In the genomic region with DNA sequence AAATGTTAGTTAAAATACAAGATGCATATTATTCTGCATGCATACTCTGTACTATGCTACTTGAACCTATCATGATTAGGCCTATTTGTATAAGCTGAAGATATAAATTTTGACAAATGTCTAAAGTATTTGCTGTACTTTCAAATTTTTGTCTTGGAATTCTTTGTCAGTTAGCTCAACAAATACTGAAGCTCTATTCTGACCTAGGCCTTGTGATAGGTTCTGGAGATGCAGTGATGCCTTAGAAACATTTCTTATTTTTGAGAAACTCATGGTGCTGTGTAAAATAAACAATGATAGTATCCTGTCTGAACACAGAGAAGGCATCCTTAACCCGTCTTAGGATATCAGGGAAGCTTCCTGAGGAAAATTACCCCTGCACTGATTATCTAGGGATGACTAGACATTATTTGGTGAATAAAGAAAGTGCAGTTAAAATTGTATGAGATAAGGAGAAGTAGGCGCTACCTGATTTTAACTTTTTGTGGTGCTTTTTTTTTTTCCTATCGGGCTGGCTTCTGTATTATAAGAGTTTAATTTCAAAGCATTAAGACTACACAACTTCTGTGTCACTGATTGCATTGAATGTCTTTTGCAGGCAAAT, we compare ENCODE assay signal across 24 cellular contexts. TPM values are rescaled to one million over a fixed set of nuclear protein-coding genes. Genes with fewer than 3 reads are reported as not detected.
DNase-seq lines count a peak whose midpoint lies in the region; ATAC-seq and TF ChIP-seq lines count a peak whose summit lies in the region.
"Had no signal": no experiment of that assay in that cellular context is flagged by ENCODE, and none has a peak within 500 bp of the region (broad histone marks: within the 10 kb centered on the region; RNA-seq: fewer than 3 reads in every experiment).

No MANE protein-coding gene starts in this region.

- H3K36me3 Mint-ChIP-seq in T-helper 17 cell (ENCODE audit: low read depth) = no peaks in the 10 kb centered on the region
- H3K36me3 Mint-ChIP-seq: natural killer cell had no signal

- H3K27ac Mint-ChIP-seq in T-helper 17 cell = no peak overlapping the region
- H3K27ac Mint-ChIP-seq: activated naive CD8-positive, alpha-beta T cell treated with anti-CD3 and anti-CD28 coated beads for 36 hours; natural killer cell; stimulated activated naive CD8-positive, alpha-beta T cell treated with anti-CD3 and anti-CD28 coated beads, Interleukin-15, Interleukin-2, amounts not matched to agents 100 ng/mL and 50 ng/mL, for 24 hours had no signal

- no peaks in the 10 kb centered on the region for H3K27me3 Mint-ChIP-seq in T-helper 17 cell
- H3K27me3 Mint-ChIP-seq: activated naive CD8-positive, alpha-beta T cell treated with anti-CD3 and anti-CD28 coated beads for 36 hours; brain; stimulated activated naive CD8-positive, alpha-beta T cell treated with anti-CD3 and anti-CD28 coated beads, Interleukin-15, Interleukin-2, amounts not matched to agents 100 ng/mL and 50 ng/mL, for 24 hours had no signal

- H3K27ac ChIP-seq in OCI-LY3 (ENCODE audit: low read length) (peak overlapping the region; percentile 72), PC-9 (no peak overlapping the region)
- H3K27ac ChIP-seq: HL-60, right lobe of liver, tibial artery had no signal

- H4K20me1 ChIP-seq in OCI-LY3 (ENCODE audit: insufficient read depth, low read length) = peaks cover 23% of the 10 kb centered on the region
- H4K20me1 ChIP-seq in PC-9 (ENCODE audit: insufficient read depth) = no peaks in the 10 kb centered on the region

- CTCF ChIA-PET in PC-9 (lab: Charles Lee) = no interaction called here

- H3K36me3 ChIP-seq in OCI-LY3 (replicated peaks; ENCODE audit: low read depth, low read length) (no peaks in the 10 kb centered on the region), skeletal muscle satellite cell (ENCODE audit: insufficient read depth, low read length) (no peaks in the 10 kb centered on the region), PC-9 (ENCODE audit: low read depth) (no peaks in the 10 kb centered on the region)
- H3K36me3 ChIP-seq: right lobe of liver, tibial artery had no signal

- peaks cover 68% of the 10 kb centered on the region for H3K4me1 ChIP-seq in OCI-LY3 (ENCODE audit: low read length)
- peaks cover 17% of the 10 kb centered on the region for H3K4me1 ChIP-seq in skeletal muscle satellite cell (ENCODE audit: control insufficient read depth, insufficient read depth, low read length)
- no peaks in the 10 kb centered on the region for H3K4me1 ChIP-seq in PC-9 (replicated peaks; ENCODE audit: insufficient read depth)
- H3K4me1 ChIP-seq: Caco-2, right lobe of liver had no signal

- intact Hi-C loops in PC-9 (cut with micrococcal nuclease; ENCODE audit: unreplicated experiment) = no loop called here

- DNase-seq in CD1c-positive myeloid dendritic cell (ENCODE audit: extremely low spot score) (peak; percentile 22), fibroblast of peridontal ligament (ENCODE audit: extremely low read depth) (peak; percentile 35), PC-9 (no peak), NCI-H1930 (lab: John Stamatoyannopoulos, UW) (no peak), T-helper 17 cell (no peak)
- DNase-seq: activated CD4-positive, alpha-beta T cell treated with anti-CD3 and anti-CD28 coated beads for 48 hours; activated naive CD8-positive, alpha-beta T cell treated with anti-CD3 and anti-CD28 coated beads for 36 hours; Caco-2; foreskin melanocyte; mammary epithelial cell; natural killer cell; NCI-H1417 treated with DMSO at 0.1 percent for 48 hours; NCI-H524 treated with DMSO at 0.1 percent for 48 hours; right lobe of liver; SHP77 treated with DMSO at 0.1 percent for 48 hours; T-helper 1 cell; tibial artery had no signal

- TF ChIP-seq CTCF in OCI-LY3 (IDR thresholded peaks at IDR 0.05; ENCODE audit: low read depth, low read length) (no peak), PC-9 (conservative IDR thresholded peaks at IDR 0.05) (no peak)

- ATAC-seq in T-helper 17 cell (no peak), GM18498 (IDR thresholded peaks at IDR 0.05; ENCODE audit: unreplicated experiment) (no peak)

- peaks cover 10% of the 10 kb centered on the region for H3K4me1 Mint-ChIP-seq in T-helper 17 cell

- peak overlapping the region; percentile 16; the same call in 1 of the 2 replicates for H3K4me3 ChIP-seq in OCI-LY3 (ENCODE audit: low read length)
- no peak overlapping the region for H3K4me3 ChIP-seq in skeletal muscle satellite cell (ENCODE audit: low read length)
- H3K4me3 ChIP-seq in PC-9 = no peak overlapping the region
- H3K4me3 ChIP-seq: coronary artery, right lobe of liver, tibial artery had no signal

- POLR2A ChIA-PET in PC-9 (lab: Charles Lee; ENCODE audit: unreplicated experiment) = interaction anchor here (0.6 kb wide), 1 partner anchor 60 kb away, joined by 9 read pairs; no protein-coding TSS in a partner anchor

- H3K9ac ChIP-seq in OCI-LY3 (ENCODE audit: low read length) = 0 out of 2 replicates have a peak overlapping the region, but pooled peaks have one; percentile 15
- H3K9ac ChIP-seq in skeletal muscle satellite cell (ENCODE audit: low read depth, low read length) = no peak overlapping the region

- no peaks in the 10 kb centered on the region; the same call in 1 of the 2 replicates for H3K79me2 ChIP-seq in OCI-LY3 (ENCODE audit: low read length)
- H3K79me2 ChIP-seq in PC-9 (ENCODE audit: low read depth) = no peaks in the 10 kb centered on the region

- H3F3A ChIP-seq in PC-9 (ENCODE audit: insufficient read depth, low read depth) = no peaks in the 10 kb centered on the region

- no peak overlapping the region for H3K4me3 Mint-ChIP-seq in T-helper 17 cell
- H3K4me3 Mint-ChIP-seq: activated naive CD8-positive, alpha-beta T cell treated with anti-CD3 and anti-CD28 coated beads for 36 hours; brain; natural killer cell; stimulated activated naive CD8-positive, alpha-beta T cell treated with anti-CD3 and anti-CD28 coated beads, Interleukin-15, Interleukin-2, amounts not matched to agents 100 ng/mL and 50 ng/mL, for 24 hours had no signal

- H2AFZ ChIP-seq in OCI-LY3 (ENCODE audit: low read depth, low read length) (no peak overlapping the region), PC-9 (no peak overlapping the region)

- H3K4me2 ChIP-seq in OCI-LY3 (ENCODE audit: low read length) (peak overlapping the region; percentile 51), skeletal muscle satellite cell (ENCODE audit: low read length) (peak overlapping the region; percentile 13), PC-9 (no peak overlapping the region)

- H3K9me2 ChIP-seq in PC-9 (ENCODE audit: insufficient read depth) = no peaks in the 10 kb centered on the region

- H3K27me3 ChIP-seq in OCI-LY3 (ENCODE audit: low read depth, low read length) (no peaks in the 10 kb centered on the region), skeletal muscle satellite cell (ENCODE audit: control insufficient read depth, insufficient read depth, low read length) (no peaks in the 10 kb centered on the region), PC-9 (ENCODE audit: insufficient read depth, low read depth) (no peaks in the 10 kb centered on the region)
- H3K27me3 ChIP-seq: right lobe of liver, tibial artery had no signal

- no TSS peak for BruUV-seq in PC-9 (replicated peaks; lab: Mats Ljungman, UMichigan)

- no peaks in the 10 kb centered on the region for H3K9me3 ChIP-seq in OCI-LY3 (ENCODE audit: insufficient read depth, low read length)
- no peaks in the 10 kb centered on the region for H3K9me3 ChIP-seq in skeletal muscle satellite cell (replicated peaks; ENCODE audit: low read length)
- H3K9me3 ChIP-seq in PC-9 (ENCODE audit: insufficient read depth, low read depth) = no peaks in the 10 kb centered on the region
- no peaks in the 10 kb centered on the region for H3K9me3 ChIP-seq in T-helper 17 cell (ENCODE audit: control insufficient read depth, low read length, poor library complexity, severe bottlenecking)
- H3K9me3 ChIP-seq: Caco-2, right lobe of liver, tibial artery had no signal

RNA-seq across cellular contexts. Expression of a gene that starts 43.4 kb away (rescaled TPM):
- total RNA-seq in skeletal muscle satellite cell (2012; rRNA removed) = 9.2 and 10.9 TPM in 2 replicates
- total RNA-seq in PC-9 (2021) = 14.5 and 14.6 TPM in 2 replicates
- total RNA-seq in T-helper 17 cell = 10 to 100 TPM in 1 of 2 donors, 1 to 10 TPM in 1; 9.5 to 31.4 TPM

RNA-seq across cellular contexts. Expression of a gene that starts 47.9 kb away (rescaled TPM):
- total RNA-seq in skeletal muscle satellite cell (2012; rRNA removed) = 16.2 and 16.4 TPM in 2 replicates
- total RNA-seq in PC-9 (2021) = 10.1 and 11.8 TPM in 2 replicates
- 10 to 100 TPM; 25.3 TPM for total RNA-seq in T-helper 17 cell

Comparison
In these comparisons a context has a peak if more than half of its experiments do, and no peak if none do; other contexts are left out.
1. DNase-seq: peak in CD1c-positive myeloid dendritic cell (single experiment) and fibroblast of peridontal ligament (single experiment); none in PC-9 (0 of 2), NCI-H1930 (0 of 2) and T-helper 17 cell (0 of 3).